ENCODE assay signal across 34 cellular contexts in genomic region chr2:2253139-2254016, GRCh38.
"Had no signal": no experiment of that assay in that cellular context is flagged by ENCODE, and none has a peak within 500 bp of the region (broad histone marks: within the 10 kb centered on the region; RNA-seq: fewer than 3 reads in every experiment).

No MANE protein-coding gene starts in this region.

- H3K4me3 ChIP-seq: ascending aorta, cardiac muscle cell, coronary artery, gastroesophageal sphincter, lower lobe of right lung, mucosa of descending colon, pancreas, prostate gland, skin epidermis, thoracic aorta, vagina had no signal

- H3K36me3 Mint-ChIP-seq: stimulated activated effector memory CD8-positive, alpha-beta T cell treated with anti-CD3 and anti-CD28 coated beads, Interleukin-12 subunit alpha, Interleukin-12 subunit beta, amount 100 ng/mL, for 72 hours; type B pancreatic cell had no signal

- ATAC-seq: effector memory CD8-positive, alpha-beta T cell; gastroesophageal sphincter; left lobe of liver; lower lobe of right lung; mucosa of descending colon; pancreas; sciatic nerve; stimulated activated effector memory CD8-positive, alpha-beta T cell treated with anti-CD3 and anti-CD28 coated beads, Interleukin-12 subunit alpha, Interleukin-12 subunit beta, amount 100 ng/mL, for 72 hours had no signal

- H3K9me3 ChIP-seq: ascending aorta, lower lobe of right lung, pancreas, prostate gland, vagina had no signal

- H3K4me1 ChIP-seq: ascending aorta, gastroesophageal sphincter, lower lobe of right lung, pancreas, prostate gland, vagina had no signal

- H3K36me3 ChIP-seq: ascending aorta, cardiac muscle cell, gastroesophageal sphincter, lower lobe of right lung, pancreas, prostate gland, thoracic aorta, vagina had no signal

- H3K27ac ChIP-seq: ascending aorta, cardiac muscle cell, coronary artery, gastroesophageal sphincter, lower lobe of right lung, pancreas, prostate gland, skin epidermis, thoracic aorta, vagina, VCaP had no signal

- H3K27ac Mint-ChIP-seq: activated naive CD8-positive, alpha-beta T cell; effector memory CD8-positive, alpha-beta T cell; nephron progenitor cell; stimulated activated effector memory CD8-positive, alpha-beta T cell treated with anti-CD3 and anti-CD28 coated beads, Interleukin-12 subunit alpha, Interleukin-12 subunit beta, amount 100 ng/mL, for 72 hours; stimulated activated naive CD8-positive, alpha-beta T cell treated with anti-CD3 and anti-CD28 coated beads, Interleukin-15, Interleukin-2, amounts not matched to agents 100 ng/mL and 50 ng/mL, for 24 hours; T-helper 1 cell treated with Interleukin-12 subunit alpha and Interleukin-12 subunit beta and Interleukin-4 antibody, amounts not matched to agents 30 μg/mL and 1 μg/mL, for 36 hours; type B pancreatic cell had no signal

- H3K9me3 Mint-ChIP-seq: type B pancreatic cell had no signal

- DNase-seq: activated CD4-positive, alpha-beta T cell treated with anti-CD3 and anti-CD28 coated beads for 4 hours; activated CD4-positive, alpha-beta T cell treated with anti-CD3 and anti-CD28 coated beads, Interleukin-2, amount 50 U/mL, for 4 hours; activated effector memory CD4-positive, alpha-beta T cell treated with Interleukin-2 at 50 U/mL for 16 hours; activated naive CD4-positive, alpha-beta T cell treated with Interleukin-2 at 50 U/mL for 16 hours; effector memory CD8-positive, alpha-beta T cell; hypothalamus; kidney glomerular epithelial cell; lower lobe of right lung; mesendoderm; mucosa of descending colon; nephron progenitor cell; pancreas; retina; stimulated activated CD4-positive, alpha-beta T cell treated with anti-CD3 and anti-CD28 coated beads, Interleukin-4, amount 100 ng/mL, for 24 hours; T-helper 9 cell had no signal

- H3K4me3 Mint-ChIP-seq: activated naive CD8-positive, alpha-beta T cell; brain; effector memory CD8-positive, alpha-beta T cell; nephron progenitor cell; stimulated activated effector memory CD8-positive, alpha-beta T cell treated with anti-CD3 and anti-CD28 coated beads, Interleukin-12 subunit alpha, Interleukin-12 subunit beta, amount 100 ng/mL, for 72 hours; stimulated activated naive CD8-positive, alpha-beta T cell treated with anti-CD3 and anti-CD28 coated beads, Interleukin-15, Interleukin-2, amounts not matched to agents 100 ng/mL and 50 ng/mL, for 24 hours; T-helper 1 cell treated with Interleukin-12 subunit alpha and Interleukin-12 subunit beta and Interleukin-4 antibody, amounts not matched to agents 30 μg/mL and 1 μg/mL, for 36 hours; type B pancreatic cell had no signal

- H3K27me3 ChIP-seq: ascending aorta, cardiac muscle cell, vagina had no signal

- FAIRE-seq: endothelial cell of umbilical vein, pancreas, TTC549 had no signal

- H3K27me3 Mint-ChIP-seq: effector memory CD8-positive, alpha-beta T cell had no signal

- H3K4me1 Mint-ChIP-seq: brain; nephron progenitor cell; stimulated activated effector memory CD8-positive, alpha-beta T cell treated with anti-CD3 and anti-CD28 coated beads, Interleukin-12 subunit alpha, Interleukin-12 subunit beta, amount 100 ng/mL, for 72 hours had no signal
